In the genomic region with DNA sequence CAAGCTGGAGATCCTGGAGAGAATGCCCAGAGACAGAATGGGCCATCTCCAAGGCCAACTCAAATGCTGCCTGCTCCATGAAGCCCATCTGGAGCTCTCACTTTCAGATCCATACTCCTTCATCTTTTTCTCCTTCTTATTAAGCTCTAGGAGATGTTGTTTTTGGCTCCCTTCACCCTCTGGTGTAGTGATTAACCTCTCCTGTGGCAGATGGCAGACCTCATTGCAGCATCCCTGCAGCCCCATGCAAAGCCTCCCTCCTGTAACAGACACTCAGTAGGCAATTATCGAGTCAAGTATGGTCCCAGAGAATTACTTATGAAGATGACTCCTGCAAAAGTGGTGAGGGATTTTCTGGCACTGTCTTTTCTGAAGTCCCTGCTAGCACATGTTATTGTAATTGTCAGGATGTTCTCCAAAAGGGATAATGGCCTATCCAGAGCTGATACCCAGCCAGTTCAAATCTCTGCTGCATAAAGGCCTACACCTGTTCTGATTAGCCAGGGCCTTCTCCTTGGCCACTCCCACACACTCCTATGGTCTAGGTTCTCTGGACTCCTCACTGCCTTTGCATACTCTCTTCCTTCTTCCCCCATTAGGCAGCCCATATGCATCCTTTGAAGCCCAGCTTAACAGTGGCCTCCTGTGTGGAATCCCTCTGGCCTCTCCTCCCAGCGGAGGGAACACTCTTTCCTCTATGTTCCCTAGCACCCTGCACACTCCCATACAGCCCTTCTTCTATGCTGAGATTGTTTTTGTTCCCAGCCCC, we compare ENCODE assay signal across 12 cellular contexts. TPM values are rescaled to one million over a fixed set of nuclear protein-coding genes. Genes with fewer than 3 reads are reported as not detected.
DNase-seq lines count a peak whose midpoint lies in the region; ATAC-seq and TF ChIP-seq lines count a peak whose summit lies in the region.
"Had no signal": no experiment of that assay in that cellular context is flagged by ENCODE, and none has a peak within 500 bp of the region (broad histone marks: within the 10 kb centered on the region; RNA-seq: fewer than 3 reads in every experiment).

No MANE protein-coding gene starts in this region.

- BruUV-seq in MCF 10A (replicated peaks; lab: Mats Ljungman, UMichigan), result no TSS peak

- no peak overlapping the region for H3K27ac Mint-ChIP-seq in MCF 10A (ENCODE audit: low read depth, unreplicated experiment)
- peak overlapping the region; percentile 5 to 77 for H3K27ac Mint-ChIP-seq in stimulated activated naive CD8-positive, alpha-beta T cell treated with anti-CD3 and anti-CD28 coated beads, Interleukin-15, amount 100 ng/mL, for 72 hours

- H3K4me1 Mint-ChIP-seq in MCF 10A (ENCODE audit: insufficient read depth, unreplicated experiment), result peaks cover 6% of the 10 kb centered on the region
- H3K4me1 Mint-ChIP-seq in stimulated activated naive CD8-positive, alpha-beta T cell treated with anti-CD3 and anti-CD28 coated beads, Interleukin-15, amount 100 ng/mL, for 72 hours, result peaks cover 55% of the 10 kb centered on the region

- ATAC-seq in stimulated activated naive CD8-positive, alpha-beta T cell treated with anti-CD3 and anti-CD28 coated beads, Interleukin-15, amount 100 ng/mL, for 72 hours, result no peak

- no peak for TF ChIP-seq CTCF in MCF 10A (IDR thresholded peaks at IDR 0.05; ENCODE audit: unreplicated experiment)
- no peak for TF ChIP-seq CTCF in breast epithelium (IDR thresholded peaks at IDR 0.05)
- no peak for TF ChIP-seq CTCF in choroid plexus epithelial cell (conservative IDR thresholded peaks at IDR 0.05; ENCODE audit: low read depth, low read length)
- TF ChIP-seq CTCF in ovary (IDR thresholded peaks at IDR 0.05), result no peak

- H3K4me3 ChIP-seq in breast epithelium (no peak overlapping the region), choroid plexus epithelial cell (ENCODE audit: low read depth, low read length) (no peak overlapping the region), ovary (no peak overlapping the region)
- H3K4me3 ChIP-seq: BLaER1, tibial artery had no signal

- H3K27ac ChIP-seq in breast epithelium, result no peak overlapping the region
- H3K27ac ChIP-seq in ovary, result no peak overlapping the region
- H3K27ac ChIP-seq: BLaER1, RWPE1 had no signal

- H3K4me3 Mint-ChIP-seq in MCF 10A (ENCODE audit: unreplicated experiment), result no peak overlapping the region
- H3K4me3 Mint-ChIP-seq in stimulated activated naive CD8-positive, alpha-beta T cell treated with anti-CD3 and anti-CD28 coated beads, Interleukin-15, amount 100 ng/mL, for 72 hours, result peak overlapping the region in 1 of 2 donors; percentile 27

- intact Hi-C loops in MCF 10A (cut with micrococcal nuclease), result no loop called here
- intact Hi-C loops in breast epithelium (cut with DNase I; ENCODE audit: low total_unique reads), result no loop called here
- intact Hi-C loops in ovary (cut with DNase I), result no loop called here

- no peak for TF ChIP-seq EP300 in ovary (IDR thresholded peaks at IDR 0.05)

- no peaks in the 10 kb centered on the region for H3K27me3 ChIP-seq in breast epithelium
- H3K27me3 ChIP-seq in ovary, result no peaks in the 10 kb centered on the region
- H3K27me3 ChIP-seq: BLaER1, tibial artery had no signal

- H3K36me3 ChIP-seq in breast epithelium, result no peaks in the 10 kb centered on the region
- no peaks in the 10 kb centered on the region for H3K36me3 ChIP-seq in ovary
- H3K36me3 ChIP-seq: BLaER1, tibial artery had no signal

- POLR2A ChIA-PET in MCF 10A (lab: Yijun Ruan, JAX), result interaction anchor here (1.5 kb wide), 1 partner anchor 13 kb away, joined by 4 read pairs; no protein-coding TSS in a partner anchor

- WGBS in ovary, 3 donors, result 68 to 74% (median 74%) methylated on average over 2 of the region's 2 CpGs

- TF ChIP-seq POLR2A in breast epithelium (IDR thresholded peaks at IDR 0.05) (no peak), ovary (IDR thresholded peaks at IDR 0.05) (no peak)

- no peaks in the 10 kb centered on the region for H3K9me3 Mint-ChIP-seq in MCF 10A (ENCODE audit: unreplicated experiment)
- no peaks in the 10 kb centered on the region for H3K9me3 Mint-ChIP-seq in stimulated activated naive CD8-positive, alpha-beta T cell treated with anti-CD3 and anti-CD28 coated beads, Interleukin-15, amount 100 ng/mL, for 72 hours

- H3K27me3 Mint-ChIP-seq in MCF 10A (ENCODE audit: insufficient read depth, unreplicated experiment), result no peaks in the 10 kb centered on the region
- no peaks in the 10 kb centered on the region for H3K27me3 Mint-ChIP-seq in stimulated activated naive CD8-positive, alpha-beta T cell treated with anti-CD3 and anti-CD28 coated beads, Interleukin-15, amount 100 ng/mL, for 72 hours

- no peaks in the 10 kb centered on the region for H3K9me3 ChIP-seq in breast epithelium
- no peaks in the 10 kb centered on the region for H3K9me3 ChIP-seq in ovary
- H3K9me3 ChIP-seq: BLaER1, tibial artery had no signal

- CTCF ChIA-PET in MCF 10A (lab: Yijun Ruan, JAX), result interaction anchor here (0.6 kb wide), 2 partner anchors 16 to 323 kb away, joined by 3 to 5 read pairs; no protein-coding TSS in a partner anchor

- H3K4me1 ChIP-seq in breast epithelium (no peaks in the 10 kb centered on the region), ovary (ENCODE audit: insufficient read depth) (no peaks in the 10 kb centered on the region)

- no peaks in the 10 kb centered on the region for H3K36me3 Mint-ChIP-seq in MCF 10A (ENCODE audit: insufficient read depth, unreplicated experiment)

- DNase-seq in MCF 10A (ENCODE audit: unreplicated experiment) (peak; percentile 16), breast epithelium (ENCODE audit: low spot score in 2 of 2) (no peak), NCI-H69 (lab: John Stamatoyannopoulos, UW) (peak; percentile 83), choroid plexus epithelial cell (ENCODE audit: low read depth) (peak; percentile 50), NCI-H226 (no peak), GOT3 (lab: John Stamatoyannopoulos, UW) (no peak), ovary (no peak)
- no peak for DNase-seq in stimulated activated naive CD8-positive, alpha-beta T cell treated with anti-CD3 and anti-CD28 coated beads, Interleukin-15, amount 100 ng/mL, for 72 hours
- DNase-seq: Kasumi-1, tibial artery had no signal

RNA-seq across cellular contexts. Expression of gene MDM1, which starts 43.7 kb away (rescaled TPM):
- total RNA-seq in MCF 10A (2022), result 11.8 and 17.5 TPM in 2 replicates
- 10 to 100 TPM; 13.1 to 38.6 (median 18.7) TPM for total RNA-seq in breast epithelium
- total RNA-seq in ovary, result 10 to 100 TPM in 6 of 7 donors, 1 to 10 TPM in 1; 9.1 to 20.4 (median 13.4) TPM
- 10 to 100 TPM; 10.1 to 14.6 TPM for polyA plus RNA-seq in ovary

Comparison
In these comparisons a context has a peak if more than half of its experiments do, and no peak if none do; other contexts are left out.
1. DNase-seq: peak in MCF 10A (single experiment), NCI-H69 (single experiment) and choroid plexus epithelial cell (single experiment); none in breast epithelium (0 of 2), stimulated activated naive CD8-positive, alpha-beta T cell treated with anti-CD3 and anti-CD28 coated beads, Interleukin-15, amount 100 ng/mL, for 72 hours (0 of 2), NCI-H226 (single experiment), GOT3 (single experiment) and ovary (0 of 5).